ENCODE assay signal across 7 cellular contexts in genomic region chr15:84658788-84659411, GRCh38. TPM values are rescaled to one million over a fixed set of nuclear protein-coding genes. Genes with fewer than 3 reads are reported as not detected.
A peak's percentile ranks its signal among the peaks of the same experiment; 100 is the strongest.
DNase-seq lines count a peak whose midpoint lies in the region; ATAC-seq and TF ChIP-seq lines count a peak whose summit lies in the region.

No MANE protein-coding gene starts in this region.

- intact Hi-C loops in activated CD4-positive, alpha-beta memory T cell treated with anti-CD3 and anti-CD28 coated beads for 36 hours (cut with micrococcal nuclease) = loop anchor here (1.0 to 2.0 kb wide), 2 partner anchors 26 to 219 kb away; no protein-coding TSS in a partner anchor
- intact Hi-C loops in spleen (cut with DNase I; ENCODE audit: low total_unique reads) = loop anchor here (10.0 kb wide), 1 partner anchor 64 kb away; no protein-coding TSS in a partner anchor

- 38 to 58% (median 49%) methylated on average over 7 of the region's 7 CpGs for WGBS in spleen, 5 donors

- H3K9ac ChIP-seq in iPS-15b (ENCODE audit: low read depth, low read length) = no peak overlapping the region

- H3K9me3 ChIP-seq in HEK293 (ENCODE audit: control insufficient read depth, insufficient read depth, low read depth, low read length) (no peaks in the 10 kb centered on the region), iPS-15b (ENCODE audit: control insufficient read depth, insufficient read depth, low read length) (no peaks in the 10 kb centered on the region), spleen (no peaks in the 10 kb centered on the region)

- TF ChIP-seq CTCF in HEK293 (tag by site-specific recombination; IDR thresholded peaks at IDR 0.05) (no peak), spleen (IDR thresholded peaks at IDR 0.05 in 8 of 11, conservative IDR thresholded peaks at IDR 0.05 in 3 of 11) (no peak)

- H3K27me3 Mint-ChIP-seq in activated CD4-positive, alpha-beta memory T cell treated with anti-CD3 and anti-CD28 coated beads for 36 hours = no peaks in the 10 kb centered on the region

- H3K27me3 ChIP-seq in iPS-15b (ENCODE audit: control insufficient read depth, insufficient read depth, low read length) (peaks cover 23% of the 10 kb centered on the region), spleen (replicated peaks in 1 of 7) (no peaks in the 10 kb centered on the region)

- TF ChIP-seq POLR2A in spleen (IDR thresholded peaks at IDR 0.05) = no peak

- peak overlapping the region; percentile 68 for H3K27ac Mint-ChIP-seq in activated CD4-positive, alpha-beta memory T cell treated with anti-CD3 and anti-CD28 coated beads for 36 hours

- no peaks in the 10 kb centered on the region for H3K36me3 Mint-ChIP-seq in activated CD4-positive, alpha-beta memory T cell treated with anti-CD3 and anti-CD28 coated beads for 36 hours

- POLR2A ChIA-PET in HEK293 (lab: Yijun Ruan, JAX) = interaction anchor here (0.5 to 2.6 kb wide), 8 partner anchors 27 to 121 kb away, joined by 3 to 12 read pairs (median 5); partner anchors contain the start of gene SEC11A
- POLR2A ChIA-PET in activated CD4-positive, alpha-beta memory T cell treated with anti-CD3 and anti-CD28 coated beads for 36 hours (lab: Charles Lee) = interaction anchor here (1.1 to 1.3 kb wide), 3 partner anchors 13 to 89 kb away, joined by 3 to 7 read pairs (median 4); partner anchors contain the start of gene SEC11A

- no peak for ATAC-seq in GM19351 (IDR thresholded peaks at IDR 0.05; ENCODE audit: unreplicated experiment)

- CTCF ChIA-PET in HEK293 (lab: Yijun Ruan, JAX) = interaction anchor here (0.6 to 2.0 kb wide), 28 partner anchors 10 to 272 kb away, joined by 3 to 9 read pairs (median 4); no protein-coding TSS in a partner anchor
- CTCF ChIA-PET in activated CD4-positive, alpha-beta memory T cell treated with anti-CD3 and anti-CD28 coated beads for 36 hours (lab: Charles Lee) = interaction anchor here (0.6 to 2.1 kb wide), 13 partner anchors 9 to 219 kb away, joined by 3 to 14 read pairs (median 4); no protein-coding TSS in a partner anchor

- peaks cover 29% of the 10 kb centered on the region for H3K4me1 Mint-ChIP-seq in activated CD4-positive, alpha-beta memory T cell treated with anti-CD3 and anti-CD28 coated beads for 36 hours (ENCODE audit: low read depth)

- H3K27ac ChIP-seq in HEK293 (ENCODE audit: extremely low read depth, low read depth, low read length) = peak overlapping the region; percentile 40; the same call in 1 of the 2 replicates
- H3K27ac ChIP-seq in spleen = peak overlapping the region; percentile 70 to 86 (median 80)

- H3K9me3 Mint-ChIP-seq in activated CD4-positive, alpha-beta memory T cell treated with anti-CD3 and anti-CD28 coated beads for 36 hours = no peaks in the 10 kb centered on the region

- peak overlapping the region; percentile 68 for H3K4me3 Mint-ChIP-seq in activated CD4-positive, alpha-beta memory T cell treated with anti-CD3 and anti-CD28 coated beads for 36 hours

- DNase-seq in activated CD4-positive, alpha-beta memory T cell treated with anti-CD3 and anti-CD28 coated beads for 36 hours = no peak
- DNase-seq in spleen = no peak
- DNase-seq in SHP77 (lab: John Stamatoyannopoulos, UW) = no peak
- no peak for DNase-seq in cerebellum (ENCODE audit: low spot score)

- H3K36me3 ChIP-seq in HEK293 (ENCODE audit: control insufficient read depth in 2 of 2, insufficient read depth in 1 of 2, low read length in 2 of 2) = peaks cover 0 to 5% of the 10 kb centered on the region in 2 experiments; a peak in 1 of 3 replicates
- H3K36me3 ChIP-seq in iPS-15b (ENCODE audit: control insufficient read depth, insufficient read depth, low read length) = no peaks in the 10 kb centered on the region
- H3K36me3 ChIP-seq in spleen = peaks cover 0 to 10% (median 0%) of the 10 kb centered on the region in 6 donors

- H3K4me3 ChIP-seq in HEK293 (ENCODE audit: low read depth, low read length) = no peak overlapping the region
- peak overlapping the region; percentile 54 for H3K4me3 ChIP-seq in iPS-15b (ENCODE audit: low read depth, low read length)
- peak overlapping the region in 7 of 8 donors; percentile 47 to 79 (median 52) for H3K4me3 ChIP-seq in spleen

- H3K4me1 ChIP-seq in HEK293 (ENCODE audit: control insufficient read depth, insufficient read depth, low read length) (peaks cover 14% of the 10 kb centered on the region), iPS-15b (ENCODE audit: control insufficient read depth, insufficient read depth, low read length) (peaks cover 5% of the 10 kb centered on the region), spleen (peaks cover 4 to 53% (median 35%) of the 10 kb centered on the region in 6 donors)

TF ChIP-seq in HEK293, 187 proteins besides CTCF, POLR2A, EP300 and RAD21 (continues in another document):
- TF ChIP-seq BCL6B (tag by site-specific recombination; IDR thresholded peaks at IDR 0.05) (no peak), ZSCAN16 (tag by site-specific recombination; IDR thresholded peaks at IDR 0.05) (no peak), ZBTB6 (tag by site-specific recombination; IDR thresholded peaks at IDR 0.05) (no peak), TSHZ1 (tag by site-specific recombination; IDR thresholded peaks at IDR 0.05; ENCODE audit: borderline replicate concordance) (no peak), ZNF670 (tag by site-specific recombination; IDR thresholded peaks at IDR 0.05; ENCODE audit: low read depth) (no peak), ATF2 (tag by site-specific recombination; IDR thresholded peaks at IDR 0.05; ENCODE audit: low read depth) (no peak)

RNA-seq across cellular contexts. Expression of gene NMB, which starts 0.9 kb away (rescaled TPM):
- total RNA-seq in activated CD4-positive, alpha-beta memory T cell treated with anti-CD3 and anti-CD28 coated beads for 36 hours = 1 to 10 TPM; 6.2 to 7.8 TPM
- total RNA-seq in spleen = 1 to 10 TPM; 1.0 to 4.2 (median 2.4) TPM
- polyA plus RNA-seq in spleen = 1 to 10 TPM; 2.2 to 5.5 (median 4.7) TPM
- total RNA-seq in cerebellum = 2.3 TPM

RNA-seq across cellular contexts. Expression of gene WDR73, which starts 4.8 kb away (rescaled TPM):
- total RNA-seq in activated CD4-positive, alpha-beta memory T cell treated with anti-CD3 and anti-CD28 coated beads for 36 hours = 10 to 100 TPM; 13.7 to 14.9 TPM
- 10 to 100 TPM; 23.1 to 31.6 (median 29.3) TPM for total RNA-seq in spleen
- 10 to 100 TPM; 12.7 to 20.2 (median 18.4) TPM for polyA plus RNA-seq in spleen
- 34.4 TPM for total RNA-seq in cerebellum

RNA-seq across cellular contexts. Expression of gene SEC11A, which starts 57.0 kb away (rescaled TPM):
- total RNA-seq in activated CD4-positive, alpha-beta memory T cell treated with anti-CD3 and anti-CD28 coated beads for 36 hours = 100 to 1,000 TPM; 132 to 136 TPM
- 100 to 1,000 TPM in 3 of 7 donors, 10 to 100 TPM in 4; 89.8 to 139 (median 96.9) TPM for total RNA-seq in spleen
- polyA plus RNA-seq in spleen = 100 to 1,000 TPM in 2 of 3 donors, 10 to 100 TPM in 1; 86.5 to 114 (median 101) TPM
- 66.4 TPM for total RNA-seq in cerebellum

RNA-seq across cellular contexts. Expression of gene ZSCAN2, which starts 58.1 kb away (rescaled TPM):
- total RNA-seq in activated CD4-positive, alpha-beta memory T cell treated with anti-CD3 and anti-CD28 coated beads for 36 hours = 1 to 10 TPM; 7.5 to 9.5 TPM
- 10 to 100 TPM in 4 of 7 donors, 1 to 10 TPM in 3; 8.1 to 15.1 (median 10.7) TPM for total RNA-seq in spleen
- 1 to 10 TPM; 4.6 to 6.4 (median 5.6) TPM for polyA plus RNA-seq in spleen
- 24.3 TPM for total RNA-seq in cerebellum
